In the genomic region with DNA sequence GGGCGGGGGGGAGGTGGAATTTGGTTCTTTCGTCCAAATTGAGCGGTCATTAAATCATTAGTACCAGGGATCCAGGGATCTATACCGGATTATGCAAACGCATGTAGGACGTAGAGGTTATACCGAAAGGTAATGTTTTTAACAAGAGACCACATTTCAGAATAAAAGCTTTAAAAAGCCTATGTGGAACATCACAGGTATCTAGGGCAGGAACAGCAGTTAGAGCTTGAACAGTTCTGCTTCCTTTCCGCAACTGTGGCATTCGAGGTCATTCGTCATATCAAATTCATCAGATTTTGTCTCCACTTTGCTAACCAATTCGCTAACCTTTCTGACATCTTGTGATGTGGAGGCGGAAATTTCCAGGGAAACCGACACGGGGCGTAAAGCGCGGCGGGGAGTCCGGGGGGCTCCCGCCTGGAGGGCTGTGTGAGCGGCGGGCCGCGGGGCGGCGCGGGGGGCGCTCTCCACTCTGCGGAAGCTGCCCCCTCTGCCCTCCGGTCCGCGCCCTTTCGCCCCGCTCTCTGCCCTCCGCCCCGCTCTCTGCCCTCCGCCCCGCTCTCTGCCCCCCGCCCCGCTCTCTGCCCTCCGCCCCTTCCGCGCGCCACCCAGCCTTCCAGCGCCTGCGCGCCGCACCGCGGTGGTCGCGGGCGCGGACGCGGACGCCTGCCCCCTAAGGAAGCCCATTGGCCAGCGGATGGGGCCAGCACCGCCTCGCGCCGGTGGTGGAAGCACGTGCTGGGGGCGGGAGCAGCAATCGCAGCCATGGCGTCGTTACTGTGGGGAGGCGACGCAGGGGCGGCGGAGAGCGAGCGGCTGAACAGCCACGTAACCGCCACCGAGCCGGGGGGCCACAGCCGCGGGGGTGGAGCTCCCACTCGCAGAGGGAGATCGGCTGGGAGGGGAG, we compare ENCODE assay signal across 8 cellular contexts. TPM values are rescaled to one million over a fixed set of nuclear protein-coding genes. Genes with fewer than 3 reads are reported as not detected.
DNase-seq lines count a peak whose midpoint lies in the region; ATAC-seq and TF ChIP-seq lines count a peak whose summit lies in the region.

A gene (plus strand): TSS at position 756 of the 907 bp plus-strand sequence. CDS start 10 bp downstream, at position 766.

- no peaks in the 10 kb centered on the region for H3K9me3 Mint-ChIP-seq in activated CD8-positive, alpha-beta T cell treated with anti-CD3 and anti-CD28 coated beads for 36 hours

- H3K36me3 ChIP-seq in heart right ventricle (peaks cover 0 to 21% (median 0%) of the 10 kb centered on the region in 9 donors), neuronal stem cell (replicated peaks in 1 of 2; ENCODE audit: control insufficient read depth in 2 of 2, insufficient read depth in 2 of 2, low read length in 2 of 2) (peaks cover 5 to 12% of the 10 kb centered on the region in 2 donors)

- WGBS in heart right ventricle, 2 donors, result 1 to 3% methylated on average over 72 to 81 of the region's 81 CpGs
- WGBS in neuronal stem cell (ENCODE audit: extremely low coverage in 2 of 2, insufficient read length in 2 of 2, insufficient replicate concordance in 1 of 2), 2 donors, result no CpG with 5 or more reads among the region's 81 CpGs

- H4K91ac ChIP-seq in neuronal stem cell (ENCODE audit: low read depth, low read length, poor library complexity), result no peak within 1 kb of the TSS

- peaks cover 33% of the 10 kb centered on the region for H3K4me1 Mint-ChIP-seq in activated CD8-positive, alpha-beta T cell treated with anti-CD3 and anti-CD28 coated beads for 36 hours (ENCODE audit: low read depth)

- ATAC-seq in heart right ventricle (peak in 2 of 8 donors; percentile 28 to 45), Right ventricle myocardium superior (ENCODE audit: poor library complexity) (no peak), GM19397 (IDR thresholded peaks at IDR 0.05; ENCODE audit: unreplicated experiment) (no peak)
- ATAC-seq in activated CD8-positive, alpha-beta T cell treated with anti-CD3 and anti-CD28 coated beads for 36 hours, result peak; percentile 50

- no peak within 1 kb of the TSS for H3K27ac Mint-ChIP-seq in activated CD8-positive, alpha-beta T cell treated with anti-CD3 and anti-CD28 coated beads for 36 hours

- peaks cover 17% of the 10 kb centered on the region for H3K36me3 Mint-ChIP-seq in activated CD8-positive, alpha-beta T cell treated with anti-CD3 and anti-CD28 coated beads for 36 hours (ENCODE audit: low read depth)

- H3K79me1 ChIP-seq in neuronal stem cell (ENCODE audit: low read depth, low read length), result no peaks in the 10 kb centered on the region

- no peak within 1 kb of the TSS for H2BK5ac ChIP-seq in neuronal stem cell (ENCODE audit: low read length)

- peaks cover 0 to 36% (median 28%) of the 10 kb centered on the region in 7 donors for H3K27me3 ChIP-seq in heart right ventricle
- peaks cover 3 to 9% (median 5%) of the 10 kb centered on the region in 3 experiments for H3K27me3 ChIP-seq in neuronal stem cell (ENCODE audit: control insufficient read depth in 3 of 3, insufficient read depth in 3 of 3, low read depth in 1 of 3, low read length in 3 of 3)

- H3K4me1 ChIP-seq in heart right ventricle (peaks cover 6 to 30% (median 23%) of the 10 kb centered on the region in 9 donors), neuronal stem cell (ENCODE audit: control insufficient read depth in 2 of 2, insufficient read depth in 1 of 2, low read depth in 1 of 2, low read length in 2 of 2) (peaks cover 2 to 7% of the 10 kb centered on the region in 2 donors)

- peaks cover 16% of the 10 kb centered on the region for H3K27me3 Mint-ChIP-seq in activated CD8-positive, alpha-beta T cell treated with anti-CD3 and anti-CD28 coated beads for 36 hours

- H3K23ac ChIP-seq in neuronal stem cell (ENCODE audit: low read depth, low read length, poor library complexity), result peak within 1 kb of the TSS; percentile 77

- no peak within 1 kb of the TSS for H2BK120ac ChIP-seq in neuronal stem cell (ENCODE audit: low read depth, low read length)

- H3K27ac ChIP-seq in heart right ventricle (no peak within 1 kb of the TSS), neuronal stem cell (replicated peaks; ENCODE audit: low read length) (no peak within 1 kb of the TSS)

- H2BK12ac ChIP-seq in neuronal stem cell (ENCODE audit: low read length), result no peak within 1 kb of the TSS

- H3K4me3 ChIP-seq in heart right ventricle, result peak within 1 kb of the TSS; percentile 43 to 90 (median 70)
- peak within 1 kb of the TSS; percentile 77 for H3K4me3 ChIP-seq in fibroblast of mammary gland (ENCODE audit: control insufficient read depth, low read depth, low read length)
- peak within 1 kb of the TSS; percentile 62 to 71 for H3K4me3 ChIP-seq in neuronal stem cell (ENCODE audit: low read length in 2 of 2)

- H3K14ac ChIP-seq in neuronal stem cell (ENCODE audit: low read length), result no peak within 1 kb of the TSS

- H3K18ac ChIP-seq in neuronal stem cell (ENCODE audit: low read length), result peak within 1 kb of the TSS; percentile 94

- peak within 1 kb of the TSS; percentile 92 for H2BK15ac ChIP-seq in neuronal stem cell (ENCODE audit: low read length)

- intact Hi-C loops in heart right ventricle (cut with DNase I), result no loop called here
- intact Hi-C loops in Right ventricle myocardium superior (cut with DNase I), result no loop called here
- intact Hi-C loops in activated CD8-positive, alpha-beta T cell treated with anti-CD3 and anti-CD28 coated beads for 36 hours (cut with micrococcal nuclease), result no loop called here

- no peak within 1 kb of the TSS for H3K9ac ChIP-seq in neuronal stem cell (ENCODE audit: low read depth, low read length, poor library complexity)

- H2AK5ac ChIP-seq in neuronal stem cell (ENCODE audit: low read depth, low read length), result peak within 1 kb of the TSS; percentile 68

- no peak within 1 kb of the TSS for H4K8ac ChIP-seq in neuronal stem cell (ENCODE audit: low read depth, low read length)

- H2AFZ ChIP-seq in neuronal stem cell (ENCODE audit: low read length), result peak within 1 kb of the TSS; percentile 86

- H3K4me3 Mint-ChIP-seq in activated CD8-positive, alpha-beta T cell treated with anti-CD3 and anti-CD28 coated beads for 36 hours, result peak within 1 kb of the TSS; percentile 97

- CTCF ChIA-PET in activated CD8-positive, alpha-beta T cell treated with anti-CD3 and anti-CD28 coated beads for 36 hours (lab: Charles Lee), result interaction anchor here (0.7 to 1.9 kb wide), 3 partner anchors 14 to 380 kb away, joined by 3 to 7 read pairs (median 6); a partner anchor contains a TSS

- DNase-seq in heart right ventricle, result no peak
- no peak for DNase-seq in Right ventricle myocardium superior
- peak; percentile 58 for DNase-seq in activated CD8-positive, alpha-beta T cell treated with anti-CD3 and anti-CD28 coated beads for 36 hours
- no peak for DNase-seq in fibroblast of mammary gland (ENCODE audit: low read depth)
- peak; percentile 51 for DNase-seq in neuronal stem cell (ENCODE audit: low spot score)
- no peak for DNase-seq in SHP77 (lab: John Stamatoyannopoulos, UW)
- no peak for DNase-seq in NCI-H2107 (lab: John Stamatoyannopoulos, UW)

- H3K9me3 ChIP-seq in heart right ventricle (no peaks in the 10 kb centered on the region), neuronal stem cell (replicated peaks in 1 of 2; ENCODE audit: control insufficient read depth in 2 of 2, insufficient read depth in 1 of 2, low read depth in 1 of 2, low read length in 2 of 2) (peaks cover 5 to 7% of the 10 kb centered on the region in 2 donors)

- TF ChIP-seq CTCF in heart right ventricle (IDR thresholded peaks at IDR 0.05) (no peak), fibroblast of mammary gland (conservative IDR thresholded peaks at IDR 0.05; ENCODE audit: control insufficient read depth, insufficient read depth, low read depth, low read length) (no peak)
- TF ChIP-seq CTCF in activated CD8-positive, alpha-beta T cell treated with anti-CD3 and anti-CD28 coated beads for 36 hours (IDR thresholded peaks at IDR 0.05), result no peak

- H3K4me2 ChIP-seq in neuronal stem cell (ENCODE audit: insufficient read depth, low read length, poor library complexity, severe bottlenecking), result peak within 1 kb of the TSS; percentile 51

- POLR2A ChIA-PET in activated CD8-positive, alpha-beta T cell treated with anti-CD3 and anti-CD28 coated beads for 36 hours (lab: Charles Lee), result interaction anchor here (0.6 to 2.7 kb wide), 5 partner anchors 16 to 334 kb away, joined by 3 to 21 read pairs (median 4); a partner anchor contains a TSS

- H3K4ac ChIP-seq in neuronal stem cell (ENCODE audit: low read length), result peak within 1 kb of the TSS; percentile 12

RNA-seq across cellular contexts. Expression of the gene that starts here (rescaled TPM):
- not detected for total RNA-seq in heart right ventricle
- polyA plus RNA-seq in heart right ventricle, result under 1 TPM in 1 of 2 donors, not detected in 1; 0.01 TPM
- total RNA-seq in Right ventricle myocardium superior, result not detected
- total RNA-seq in activated CD8-positive, alpha-beta T cell treated with anti-CD3 and anti-CD28 coated beads for 36 hours, result under 1 TPM; 0.43 to 0.54 TPM
- 7.2 TPM for polyA plus RNA-seq in neuronal stem cell (2013, experiment 1 of 2)
- polyA plus RNA-seq in neuronal stem cell (2013, experiment 2 of 2), result 7.3 TPM

Comparison
In these comparisons a context has a peak if more than half of its experiments do, and no peak if none do; other contexts are left out.
1. Peak in DNase-seq and ATAC-seq in activated CD8-positive, alpha-beta T cell treated with anti-CD3 and anti-CD28 coated beads for 36 hours; RNA of the gene not detected or under 1 TPM.